12 cellular contexts compared by ENCODE assay signal in the genomic region with DNA sequence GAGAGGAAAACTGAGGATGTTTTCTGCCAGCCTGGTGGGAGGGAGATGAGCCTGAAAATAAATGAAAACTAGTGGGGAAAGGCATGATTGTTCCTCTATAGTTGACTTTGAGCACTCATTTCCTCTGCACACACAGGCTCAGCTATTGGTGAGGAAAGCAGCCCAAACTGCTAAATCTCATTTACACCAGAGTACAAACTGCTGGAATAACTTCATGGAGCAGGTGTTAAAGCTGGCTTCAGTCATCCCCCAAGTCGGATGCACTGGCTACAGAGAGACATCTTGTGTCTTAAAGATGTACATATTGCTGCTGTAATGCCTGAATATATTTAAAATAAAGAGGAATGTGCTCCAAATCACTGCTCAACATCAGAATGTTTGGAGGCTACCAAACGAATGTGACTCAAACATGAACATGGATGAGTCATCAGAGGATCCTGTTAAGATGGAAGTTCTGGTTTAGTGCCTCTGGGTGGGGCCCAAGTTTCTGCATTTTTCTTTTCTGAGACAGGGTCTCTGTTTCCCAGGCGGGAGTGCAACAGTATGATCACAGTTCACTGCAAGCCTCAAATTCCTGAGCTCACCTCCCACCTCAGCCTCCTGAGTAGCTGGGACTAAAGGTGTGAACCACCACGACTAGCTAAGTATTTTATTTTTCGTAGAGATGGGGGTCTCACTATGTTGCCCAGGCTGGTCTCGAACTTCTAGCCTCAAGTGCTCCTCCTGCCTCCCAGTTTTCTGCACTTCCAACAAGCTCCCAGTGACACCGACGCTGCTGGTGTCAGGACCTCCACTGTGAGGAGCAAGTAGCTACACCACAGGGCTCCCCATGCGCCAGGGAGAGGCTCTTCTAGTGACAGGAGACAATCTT.
DNase-seq lines count a peak whose midpoint lies in the region; ATAC-seq, FAIRE-seq and TF ChIP-seq lines count a peak whose summit lies in the region.
"Had no signal": no experiment of that assay in that cellular context is flagged by ENCODE, and none has a peak within 500 bp of the region (broad histone marks: within the 10 kb centered on the region; RNA-seq: fewer than 3 reads in every experiment).

No MANE protein-coding gene starts in this region.

- H3K36me3 Mint-ChIP-seq in activated naive CD4-positive, alpha-beta T cell treated with anti-CD3 and anti-CD28 coated beads for 36 hours (ENCODE audit: low read depth): peaks cover 34% of the 10 kb centered on the region
- H3K36me3 Mint-ChIP-seq in stimulated activated effector memory CD8-positive, alpha-beta T cell treated with anti-CD3 and anti-CD28 coated beads, Interleukin-12 subunit alpha, Interleukin-12 subunit beta, amount 100 ng/mL, for 72 hours: peaks cover 25% of the 10 kb centered on the region

- no peak overlapping the region for H3K4me3 Mint-ChIP-seq in activated naive CD4-positive, alpha-beta T cell treated with anti-CD3 and anti-CD28 coated beads for 36 hours
- no peak overlapping the region for H3K4me3 Mint-ChIP-seq in stimulated activated effector memory CD8-positive, alpha-beta T cell treated with anti-CD3 and anti-CD28 coated beads, Interleukin-12 subunit alpha, Interleukin-12 subunit beta, amount 100 ng/mL, for 72 hours
- H3K4me3 Mint-ChIP-seq: activated B cell treated with CpG ODN at 0.5 μM for 24 hours had no signal

- peak overlapping the region; percentile 38 for H3K27ac Mint-ChIP-seq in activated naive CD4-positive, alpha-beta T cell treated with anti-CD3 and anti-CD28 coated beads for 36 hours
- no peak overlapping the region for H3K27ac Mint-ChIP-seq in stimulated activated effector memory CD8-positive, alpha-beta T cell treated with anti-CD3 and anti-CD28 coated beads, Interleukin-12 subunit alpha, Interleukin-12 subunit beta, amount 100 ng/mL, for 72 hours
- H3K27ac Mint-ChIP-seq: activated B cell treated with CpG ODN at 0.5 μM for 24 hours had no signal

- no peak overlapping the region for H3K4me3 ChIP-seq in esophagus muscularis mucosa

- CTCF ChIA-PET in activated naive CD4-positive, alpha-beta T cell treated with anti-CD3 and anti-CD28 coated beads for 36 hours (lab: Charles Lee): interaction anchor here (0.7 to 2.9 kb wide), 14 partner anchors 9 to 464 kb away, joined by 3 to 13 read pairs (median 5); no protein-coding TSS in a partner anchor

- TF ChIP-seq POLR2A in esophagus muscularis mucosa (IDR thresholded peaks at IDR 0.05; ENCODE audit: low read depth): no peak

- H3K27me3 Mint-ChIP-seq in activated naive CD4-positive, alpha-beta T cell treated with anti-CD3 and anti-CD28 coated beads for 36 hours (ENCODE audit: low read depth): no peaks in the 10 kb centered on the region
- H3K27me3 Mint-ChIP-seq: activated B cell treated with CpG ODN at 0.5 μM for 24 hours had no signal

- ATAC-seq in stimulated activated effector memory CD8-positive, alpha-beta T cell treated with anti-CD3 and anti-CD28 coated beads, Interleukin-12 subunit alpha, Interleukin-12 subunit beta, amount 100 ng/mL, for 72 hours: peak; percentile 65
- ATAC-seq in HG03095 (IDR thresholded peaks at IDR 0.05; ENCODE audit: unreplicated experiment) (no peak), sciatic nerve (no peak), HG02623 (IDR thresholded peaks at IDR 0.05; ENCODE audit: unreplicated experiment) (no peak)

- DNase-seq in activated naive CD4-positive, alpha-beta T cell treated with anti-CD3 and anti-CD28 coated beads for 36 hours: peak; percentile 42
- no peak for DNase-seq in activated naive CD4-positive, alpha-beta T cell treated with anti-CD3 and anti-CD28 coated beads, Interleukin-2, amount 50 U/mL, for 16 hours
- DNase-seq in RCC 7860 (ENCODE audit: low spot score) (peak; percentile 12), esophagus muscularis mucosa (ENCODE audit: extremely low spot score) (peak; percentile 81), sciatic nerve (ENCODE audit: low spot score) (no peak)
- no peak for DNase-seq in stimulated activated effector memory CD8-positive, alpha-beta T cell treated with anti-CD3 and anti-CD28 coated beads, Interleukin-12 subunit alpha, Interleukin-12 subunit beta, amount 100 ng/mL, for 72 hours (ENCODE audit: low spot score in 2 of 2)
- DNase-seq: activated B cell treated with CpG ODN at 0.5 μM for 24 hours, NCI-H1105, substantia nigra had no signal

- H3K27ac ChIP-seq in esophagus muscularis mucosa (replicated peaks in 1 of 4): no peak overlapping the region
- H3K27ac ChIP-seq: neutrophil had no signal

- WGBS in esophagus muscularis mucosa: 66% methylated on average over 9 of the region's 9 CpGs

- TF ChIP-seq CTCF in esophagus muscularis mucosa (IDR thresholded peaks at IDR 0.05): no peak

- TF ChIP-seq EP300 in esophagus muscularis mucosa (IDR thresholded peaks at IDR 0.05): no peak

- H3K9me3 ChIP-seq in esophagus muscularis mucosa: no peaks in the 10 kb centered on the region
- H3K9me3 ChIP-seq: neutrophil had no signal

- no peaks in the 10 kb centered on the region for H3K9me3 Mint-ChIP-seq in activated naive CD4-positive, alpha-beta T cell treated with anti-CD3 and anti-CD28 coated beads for 36 hours
- no peaks in the 10 kb centered on the region for H3K9me3 Mint-ChIP-seq in stimulated activated effector memory CD8-positive, alpha-beta T cell treated with anti-CD3 and anti-CD28 coated beads, Interleukin-12 subunit alpha, Interleukin-12 subunit beta, amount 100 ng/mL, for 72 hours
- H3K9me3 Mint-ChIP-seq: activated B cell treated with CpG ODN at 0.5 μM for 24 hours had no signal

- no peaks in the 10 kb centered on the region for H3K27me3 ChIP-seq in esophagus muscularis mucosa
- H3K27me3 ChIP-seq: neutrophil had no signal

- no peaks in the 10 kb centered on the region for H3K36me3 ChIP-seq in esophagus muscularis mucosa
- H3K36me3 ChIP-seq: neutrophil had no signal

- no peaks in the 10 kb centered on the region for H3K4me1 ChIP-seq in esophagus muscularis mucosa

- intact Hi-C loops in activated naive CD4-positive, alpha-beta T cell treated with anti-CD3 and anti-CD28 coated beads for 36 hours (cut with micrococcal nuclease): loop anchor here (1.0 to 2.0 kb wide), 4 partner anchors 14 to 63 kb away; no protein-coding TSS in a partner anchor
- intact Hi-C loops in esophagus muscularis mucosa (cut with DNase I) (no loop called here), sciatic nerve (cut with DNase I) (no loop called here)

- H3K4me1 Mint-ChIP-seq in activated naive CD4-positive, alpha-beta T cell treated with anti-CD3 and anti-CD28 coated beads for 36 hours (ENCODE audit: low read depth): peaks cover 20% of the 10 kb centered on the region
- no peaks in the 10 kb centered on the region for H3K4me1 Mint-ChIP-seq in stimulated activated effector memory CD8-positive, alpha-beta T cell treated with anti-CD3 and anti-CD28 coated beads, Interleukin-12 subunit alpha, Interleukin-12 subunit beta, amount 100 ng/mL, for 72 hours
- H3K4me1 Mint-ChIP-seq: activated B cell treated with CpG ODN at 0.5 μM for 24 hours had no signal

- no peak for FAIRE-seq in RCC 7860 (lab: Jason Lieb, UNC)

Comparison
In these comparisons a context has a peak if more than half of its experiments do, and no peak if none do; other contexts are left out.
1. DNase-seq: peak in activated naive CD4-positive, alpha-beta T cell treated with anti-CD3 and anti-CD28 coated beads for 36 hours (single experiment), RCC 7860 (single experiment) and esophagus muscularis mucosa (single experiment); none in activated naive CD4-positive, alpha-beta T cell treated with anti-CD3 and anti-CD28 coated beads, Interleukin-2, amount 50 U/mL, for 16 hours (single experiment), stimulated activated effector memory CD8-positive, alpha-beta T cell treated with anti-CD3 and anti-CD28 coated beads, Interleukin-12 subunit alpha, Interleukin-12 subunit beta, amount 100 ng/mL, for 72 hours (0 of 2) and sciatic nerve (single experiment).